In the genomic region with DNA sequence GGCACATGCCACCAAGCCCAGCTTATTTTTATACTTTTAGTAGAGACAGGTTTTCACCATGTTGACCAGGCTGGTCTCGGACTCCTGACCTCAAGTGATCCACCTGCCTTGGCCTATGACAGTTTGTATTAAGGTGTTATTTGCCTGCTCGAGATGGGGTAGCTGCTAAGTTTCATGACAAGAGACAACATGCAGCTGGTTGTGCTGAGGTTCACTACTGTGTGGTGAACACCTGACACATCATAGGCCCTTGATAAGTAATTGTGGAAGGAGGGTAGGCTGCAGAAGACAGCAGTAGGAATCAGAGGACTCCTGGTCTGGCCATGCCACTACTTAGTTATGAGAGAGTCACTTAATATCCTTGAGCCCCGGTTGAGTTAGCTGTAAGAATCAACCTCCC, we compare ENCODE assay signal across 27 cellular contexts. TPM values are rescaled to one million over a fixed set of nuclear protein-coding genes. Genes with fewer than 3 reads are reported as not detected.
A peak's percentile ranks its signal among the peaks of the same experiment; 100 is the strongest.
DNase-seq lines count a peak whose midpoint lies in the region; ATAC-seq, FAIRE-seq and TF ChIP-seq lines count a peak whose summit lies in the region.
"Had no signal": no experiment of that assay in that cellular context is flagged by ENCODE, and none has a peak within 500 bp of the region (broad histone marks: within the 10 kb centered on the region; RNA-seq: fewer than 3 reads in every experiment).

No MANE protein-coding gene starts in this region.

- peaks cover 24% of the 10 kb centered on the region for H3K36me3 Mint-ChIP-seq in GM23338 (ENCODE audit: low read depth)
- no peaks in the 10 kb centered on the region for H3K36me3 Mint-ChIP-seq in stimulated activated effector memory CD8-positive, alpha-beta T cell treated with anti-CD3 and anti-CD28 coated beads, Interleukin-12 subunit alpha, Interleukin-12 subunit beta, amount 100 ng/mL, for 72 hours

- H3K4me2 ChIP-seq in GM23338, result no peak overlapping the region
- no peak overlapping the region for H3K4me2 ChIP-seq in H1 (ENCODE audit: insufficient read depth in 1 of 2, low read depth in 2 of 2, low read length in 2 of 2)

- peaks cover 4% of the 10 kb centered on the region for H3K27me3 Mint-ChIP-seq in GM23338 (ENCODE audit: insufficient read depth, low read depth, poor library complexity)
- H3K27me3 Mint-ChIP-seq: activated CD4-positive, alpha-beta memory T cell treated with anti-CD3 and anti-CD28 coated beads, Interleukin-2, amount 10 ng/mL, durations not matched to agents 7 days and 5 days; CD4-positive, alpha-beta T cell; progenitor cell of endocrine pancreas had no signal

- no peak overlapping the region for H3K14ac ChIP-seq in H1 (ENCODE audit: insufficient read length)

- H3K27ac ChIP-seq in GM23338 (ENCODE audit: low read depth), result no peak overlapping the region
- 0 out of 2 replicates have a peak overlapping the region, but pooled peaks have one; percentile 6 for H3K27ac ChIP-seq in H1 (ENCODE audit: low read depth, low read length)
- H3K27ac ChIP-seq: adrenal gland, breast epithelium, coronary artery, upper lobe of left lung had no signal

- TF ChIP-seq CTCF in GM23338 (conservative IDR thresholded peaks at IDR 0.05; ENCODE audit: low read depth in 2 of 2) (no peak), H1 (IDR thresholded peaks at IDR 0.05; ENCODE audit: control extremely low read depth in 1 of 3, insufficient read depth in 1 of 3, low read depth in 1 of 3, low read length in 3 of 3) (no peak)

- peak overlapping the region; percentile 96; the same call in 1 of the 2 replicates for H2BK5ac ChIP-seq in H1 (ENCODE audit: low read depth, low read length)

- no peak overlapping the region for H2BK15ac ChIP-seq in H1 (ENCODE audit: low read length)

- no peak for TF ChIP-seq POLR2A in H1 (IDR thresholded peaks at IDR 0.05; ENCODE audit: control extremely low read depth in 1 of 2, low read depth in 2 of 2, low read length in 2 of 2)

- H3K79me1 ChIP-seq in H1 (ENCODE audit: low read depth, low read length), result peaks cover 31% of the 10 kb centered on the region

- H3K9ac ChIP-seq in H1 (replicated peaks in 1 of 4; ENCODE audit: extremely low read depth in 1 of 4, low read depth in 3 of 4, low read length in 3 of 4), result no peak overlapping the region

- CTCF ChIA-PET in H1 (lab: Charles Lee; ENCODE audit: partially characterized antibody), result interaction anchor here (1.3 to 3.1 kb wide), 2 partner anchors 10 to 45 kb away, joined by 3 to 13 read pairs; a partner anchor contains a TSS

- H2BK20ac ChIP-seq in H1 (ENCODE audit: low read length), result no peak overlapping the region; the same call in 1 of the 2 replicates

- H3K4me1 Mint-ChIP-seq in GM23338, result peaks cover 64% of the 10 kb centered on the region
- H3K4me1 Mint-ChIP-seq in stimulated activated effector memory CD8-positive, alpha-beta T cell treated with anti-CD3 and anti-CD28 coated beads, Interleukin-12 subunit alpha, Interleukin-12 subunit beta, amount 100 ng/mL, for 72 hours, result no peaks in the 10 kb centered on the region
- H3K4me1 Mint-ChIP-seq: activated CD4-positive, alpha-beta memory T cell treated with anti-CD3 and anti-CD28 coated beads, Interleukin-2, amount 10 ng/mL, durations not matched to agents 7 days and 5 days had no signal

- H3K36me3 ChIP-seq in GM23338 (ENCODE audit: insufficient read depth) (peaks cover 7% of the 10 kb centered on the region; the same call in 1 of the 2 replicates), H1 (ENCODE audit: control insufficient read depth in 2 of 4, insufficient read depth in 4 of 4, low read length in 3 of 4) (peaks cover 0 to 60% (median 16%) of the 10 kb centered on the region in 4 experiments; a peak in 7 of 8 replicates)
- H3K36me3 ChIP-seq: breast epithelium had no signal

- H2BK12ac ChIP-seq in H1 (ENCODE audit: low read depth, low read length), result peak overlapping the region; percentile 77; the same call in 1 of the 2 replicates

- no peak overlapping the region for H3K4me3 Mint-ChIP-seq in GM23338
- H3K4me3 Mint-ChIP-seq in stimulated activated effector memory CD8-positive, alpha-beta T cell treated with anti-CD3 and anti-CD28 coated beads, Interleukin-12 subunit alpha, Interleukin-12 subunit beta, amount 100 ng/mL, for 72 hours, result no peak overlapping the region
- H3K4me3 Mint-ChIP-seq: activated CD4-positive, alpha-beta memory T cell treated with anti-CD3 and anti-CD28 coated beads, Interleukin-2, amount 10 ng/mL, durations not matched to agents 7 days and 5 days; CD4-positive, alpha-beta T cell had no signal

- H2BK120ac ChIP-seq in H1 (replicated peaks; ENCODE audit: low read depth, low read length), result no peak overlapping the region

- H3K9me3 ChIP-seq in H1 (ENCODE audit: insufficient read depth in 2 of 2, low read depth in 1 of 2, low read length in 1 of 2), result no peaks in the 10 kb centered on the region
- H3K9me3 ChIP-seq: adrenal gland, breast epithelium, upper lobe of left lung had no signal

- no peak for TF ChIP-seq RAD21 in H1 (IDR thresholded peaks at IDR 0.05 in 1 of 2, conservative IDR thresholded peaks at IDR 0.05 in 1 of 2; ENCODE audit: low read depth in 2 of 2, low read length in 2 of 2)

- H2AK5ac ChIP-seq in H1 (ENCODE audit: low read depth, low read length), result peak overlapping the region; percentile 87

- no peak overlapping the region for H4K8ac ChIP-seq in H1 (ENCODE audit: extremely low read depth, insufficient read depth, low read length)

- DNase-seq in GM23338 (ENCODE audit: low spot score), result no peak
- no peak for DNase-seq in H1 (ENCODE audit: low read depth in 1 of 2, low spot score in 2 of 2)
- no peak for DNase-seq in RKO (ENCODE audit: low spot score)
- no peak for DNase-seq in NCI-H1417 treated with DMSO at 0.1 percent for 48 hours (lab: John Stamatoyannopoulos, UW)
- no peak for DNase-seq in Ammon's horn (ENCODE audit: low spot score)
- DNase-seq in stimulated activated effector memory CD8-positive, alpha-beta T cell treated with anti-CD3 and anti-CD28 coated beads, Interleukin-12 subunit alpha, Interleukin-12 subunit beta, amount 100 ng/mL, for 72 hours (ENCODE audit: low spot score in 2 of 2), result no peak
- DNase-seq: activated CD4-positive, alpha-beta memory T cell treated with anti-CD3 and anti-CD28 coated beads, Interleukin-2, amount 10 ng/mL, durations not matched to agents 7 days and 5 days; activated CD4-positive, CD25-positive, alpha-beta regulatory T cell; adrenal gland; CD4-positive, alpha-beta T cell; glutamatergic neuron; HCEC 1CT; IMR-90; left cardiac atrium; midbrain; NCI-H1436; NCI-H524; stimulated activated CD4-positive, alpha-beta T cell treated with anti-CD3 and anti-CD28 coated beads, Interleukin-1b, Interleukin-23, amount 100 ng/mL, for 48 hours; stimulated activated naive CD8-positive, alpha-beta T cell treated with anti-CD3 and anti-CD28 coated beads, Interleukin-15, Interleukin-2, amounts not matched to agents 100 U/mL and 50 U/mL, for 24 hours; T-helper 9 cell; upper lobe of left lung had no signal

- H3K4ac ChIP-seq in H1 (replicated peaks; ENCODE audit: insufficient read length, low read depth, low read length), result peak overlapping the region; percentile 81

- POLR2A ChIA-PET in H1 (lab: Charles Lee; ENCODE audit: partially characterized antibody), result interaction anchor here (0.7 to 1.8 kb wide), 4 partner anchors 15 to 80 kb away, joined by 3 to 6 read pairs (median 4); no protein-coding TSS in a partner anchor

- H4K91ac ChIP-seq in H1 (replicated peaks; ENCODE audit: insufficient read length, low read length), result peak overlapping the region; percentile 94

- H3K9me3 Mint-ChIP-seq in GM23338, result no peaks in the 10 kb centered on the region
- no peaks in the 10 kb centered on the region for H3K9me3 Mint-ChIP-seq in stimulated activated effector memory CD8-positive, alpha-beta T cell treated with anti-CD3 and anti-CD28 coated beads, Interleukin-12 subunit alpha, Interleukin-12 subunit beta, amount 100 ng/mL, for 72 hours
- H3K9me3 Mint-ChIP-seq: activated CD4-positive, alpha-beta memory T cell treated with anti-CD3 and anti-CD28 coated beads, Interleukin-2, amount 10 ng/mL, durations not matched to agents 7 days and 5 days; CD4-positive, alpha-beta T cell had no signal

- ATAC-seq in GM18909 (IDR thresholded peaks at IDR 0.05; ENCODE audit: poor library complexity, unreplicated experiment) (peak; percentile 16), GM23338 (no peak), HG03095 (IDR thresholded peaks at IDR 0.05; ENCODE audit: unreplicated experiment) (peak; percentile 8)
- no peak for ATAC-seq in stimulated activated effector memory CD8-positive, alpha-beta T cell treated with anti-CD3 and anti-CD28 coated beads, Interleukin-12 subunit alpha, Interleukin-12 subunit beta, amount 100 ng/mL, for 72 hours
- ATAC-seq: left cardiac atrium; stimulated activated naive CD8-positive, alpha-beta T cell treated with anti-CD3 and anti-CD28 coated beads, Interleukin-15, Interleukin-2, amounts not matched to agents 100 U/mL and 50 U/mL, for 24 hours had no signal

- H3K79me2 ChIP-seq in GM23338 (replicated peaks; ENCODE audit: insufficient read depth), result peaks cover 86% of the 10 kb centered on the region
- peaks cover 29 to 79% of the 10 kb centered on the region in 2 experiments for H3K79me2 ChIP-seq in H1 (ENCODE audit: control insufficient read depth in 1 of 2, insufficient read depth in 2 of 2, low read length in 2 of 2)

- no peaks in the 10 kb centered on the region; the same call in 1 of the 2 replicates for H3K23me2 ChIP-seq in H1 (ENCODE audit: low read depth, low read length)

- no peak overlapping the region for H4K5ac ChIP-seq in H1 (ENCODE audit: insufficient read length, low read depth, low read length)

- no peak overlapping the region for H3K4me3 ChIP-seq in GM23338
- H3K4me3 ChIP-seq in H1 (ENCODE audit: extremely low read depth in 1 of 4, insufficient read depth in 2 of 4, low read depth in 3 of 4, low read length in 4 of 4), result no peak overlapping the region
- H3K4me3 ChIP-seq: adrenal gland, breast epithelium, coronary artery, upper lobe of left lung had no signal

- no peak overlapping the region for H3K56ac ChIP-seq in H1 (replicated peaks; ENCODE audit: insufficient read length, low read depth, low read length)

- no peak for FAIRE-seq in H1 (lab: Jason Lieb, UNC)
- FAIRE-seq: G401.6 had no signal

- no peaks in the 10 kb centered on the region for H3K27me3 ChIP-seq in GM23338 (ENCODE audit: insufficient read depth)
- H3K27me3 ChIP-seq in H1 (replicated peaks in 1 of 4; ENCODE audit: control insufficient read depth in 3 of 4, extremely low read depth in 1 of 4, insufficient read depth in 3 of 4, low read length in 3 of 4), result no peaks in the 10 kb centered on the region
- H3K27me3 ChIP-seq: adrenal gland, breast epithelium, upper lobe of left lung had no signal

- peaks cover 90% of the 10 kb centered on the region for H3K4me1 ChIP-seq in GM23338 (ENCODE audit: insufficient read depth)
- H3K4me1 ChIP-seq in H1 (replicated peaks in 1 of 4; ENCODE audit: control insufficient read depth in 3 of 4, insufficient read depth in 4 of 4, low read length in 3 of 4), result peaks cover 12 to 60% (median 54%) of the 10 kb centered on the region in 4 experiments

- no peak overlapping the region for H3K23ac ChIP-seq in H1 (ENCODE audit: insufficient read length)

- H4K20me1 ChIP-seq in GM23338 (replicated peaks; ENCODE audit: insufficient read depth) (0 out of 2 replicates have a peak, but pooled peaks cover 3% of the 10 kb centered on the region), H1 (replicated peaks in 1 of 2; ENCODE audit: control insufficient read depth in 1 of 2, insufficient read depth in 2 of 2, low read length in 2 of 2) (no peaks in the 10 kb centered on the region)

- H3K9me2 ChIP-seq in GM23338 (ENCODE audit: insufficient read depth), result peaks cover 5% of the 10 kb centered on the region; the same call in 1 of the 2 replicates

- no peak for TF ChIP-seq EP300 in H1 (IDR thresholded peaks at IDR 0.05; ENCODE audit: borderline replicate concordance in 1 of 2, low read depth in 2 of 2, low read length in 2 of 2)

- H3F3A ChIP-seq in GM23338 (replicated peaks; ENCODE audit: low read depth), result peaks cover 18% of the 10 kb centered on the region

- peak overlapping the region; percentile 68; the same call in 1 of the 2 replicates for H3K27ac Mint-ChIP-seq in GM23338
- H3K27ac Mint-ChIP-seq in stimulated activated effector memory CD8-positive, alpha-beta T cell treated with anti-CD3 and anti-CD28 coated beads, Interleukin-12 subunit alpha, Interleukin-12 subunit beta, amount 100 ng/mL, for 72 hours, result no peak overlapping the region
- H3K27ac Mint-ChIP-seq: activated CD4-positive, alpha-beta memory T cell treated with anti-CD3 and anti-CD28 coated beads, Interleukin-2, amount 10 ng/mL, durations not matched to agents 7 days and 5 days; CD4-positive, alpha-beta T cell; progenitor cell of endocrine pancreas had no signal

- H2AFZ ChIP-seq in GM23338 (no peak overlapping the region), H1 (ENCODE audit: low read length) (no peak overlapping the region)

- H3K18ac ChIP-seq in H1 (ENCODE audit: extremely low read depth, low read length), result peak overlapping the region; percentile 33; the same call in 1 of the 2 replicates

- WGBS in H1 (ENCODE audit: extremely low coverage in 1 of 2, insufficient coverage in 1 of 2, insufficient read length in 1 of 2, insufficient replicate concordance in 2 of 2, low coverage in 1 of 2, low lambda C conversion rate in 2 of 2, missing lambda C conversion rate in 1 of 2), 2 experiments, result 89% methylated on average over 3 of the region's 3 CpGs; no CpG with 5 or more reads in 1 of the 2 experiments

RNA-seq across cellular contexts. Expression of a gene that starts 46.2 kb away (rescaled TPM):
- 49.0 and 61.9 TPM in 2 replicates for total RNA-seq in GM23338 (2014; rRNA removed; shearing (Covaris generic))
- polyA plus RNA-seq in GM23338 (2016; fragmentation: Nextera tagmentation; extraction: Ambion mirVana) (41.9 and 42.2 TPM in 2 replicates), H1 (2011; rRNA removed) (40.4 and 42.0 TPM in 2 replicates)
- total RNA-seq in H1 (2021; fragmentation: NEBNext Ultra II Directional; extraction: Animal tissue kit (Norgen Biotek cat#: 25700)), result 30.6 and 33.2 TPM in 2 replicates
- polyA plus RNA-seq in H1 (2011; cell fraction: cytosol; rRNA removed), result 38.1 TPM
- polyA plus RNA-seq in H1 (2011; cell fraction: nucleus; rRNA removed), result 53.1 TPM
- 25.9 to 27.9 TPM (median 26.2 TPM) in 4 replicates for polyA plus RNA-seq in H1 (2012, experiment 1 of 2)
- polyA plus RNA-seq in H1 (2012, experiment 2 of 2), result 7.0 TPM
- polyA plus RNA-seq in H1 (2013, experiment 1 of 2), result 66.2 TPM
- 62.3 TPM for polyA plus RNA-seq in H1 (2013, experiment 2 of 2)
- polyA minus RNA-seq in H1 (2011; rRNA and poly(A)+ RNA removed), result 55.8 and 62.3 TPM in 2 replicates
- polyA minus RNA-seq in H1 (2011; cell fraction: cytosol; rRNA and poly(A)+ RNA removed), result 33.3 TPM
- polyA minus RNA-seq in H1 (2011; cell fraction: nucleus; rRNA and poly(A)+ RNA removed), result 80.3 TPM
- total RNA-seq: activated CD4-positive, alpha-beta memory T cell treated with anti-CD3 and anti-CD28 coated beads, Interleukin-2, amount 10 ng/mL, durations not matched to agents 7 days and 5 days; CD4-positive, alpha-beta T cell had no signal

Comparison
In these comparisons a context has a peak if more than half of its experiments do, and no peak if none do; other contexts are left out.
1. ATAC-seq: peak in GM18909 (single experiment) and HG03095 (single experiment); none in GM23338 (single experiment) and stimulated activated effector memory CD8-positive, alpha-beta T cell treated with anti-CD3 and anti-CD28 coated beads, Interleukin-12 subunit alpha, Interleukin-12 subunit beta, amount 100 ng/mL, for 72 hours (single experiment).